Comparison of ENCODE assay signal across 16 cellular contexts in the genomic region with DNA sequence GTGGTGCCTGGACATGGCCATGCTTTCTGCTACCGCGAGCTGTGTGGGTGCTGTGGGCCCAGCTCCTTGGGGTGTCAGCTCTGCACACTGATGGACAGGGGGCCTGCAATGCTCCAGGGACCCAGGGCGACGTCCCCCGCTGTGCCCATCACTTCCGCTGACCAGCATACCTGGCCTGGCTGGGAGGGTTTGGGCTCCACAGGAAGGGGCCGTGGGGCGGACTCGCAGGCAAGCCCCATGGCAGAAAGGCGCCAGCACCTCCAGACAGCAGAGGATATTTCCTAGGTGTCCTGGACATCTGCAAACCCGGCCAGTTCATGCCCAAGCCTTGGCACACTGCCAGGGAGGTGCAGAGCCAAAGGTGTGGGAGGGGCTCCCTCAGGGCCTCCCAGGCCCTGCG.
DNase-seq lines count a peak whose midpoint lies in the region; ATAC-seq, FAIRE-seq and TF ChIP-seq lines count a peak whose summit lies in the region.
"Had no signal": no experiment of that assay in that cellular context is flagged by ENCODE, and none has a peak within 500 bp of the region (broad histone marks: within the 10 kb centered on the region; RNA-seq: fewer than 3 reads in every experiment).

No MANE protein-coding gene starts in this region.

- no peaks in the 10 kb centered on the region for H3K79me2 ChIP-seq in K562 (ENCODE audit: control insufficient read depth, insufficient read depth, low read length)

- no peak overlapping the region for H3K4me2 ChIP-seq in K562 (ENCODE audit: insufficient read depth, low read length)
- H3K4me2 ChIP-seq: BLaER1 treated with 17β-estradiol and CSF1 and Interleukin-3, amounts not matched to agents 10 nM and 100 nM had no signal

- no peak for TF ChIP-seq EP300 in K562 (IDR thresholded peaks at IDR 0.05; ENCODE audit: low read length)

- no peak for FAIRE-seq in K562 (lab: Jason Lieb, UNC)
- FAIRE-seq: GM12878, H1 had no signal

- intact Hi-C loops in cardiac septum (cut with DNase I): no loop called here
- intact Hi-C loops in left ventricle myocardium superior (cut with micrococcal nuclease): no loop called here
- intact Hi-C loops in K562 (cut with micrococcal nuclease): no loop called here
- intact Hi-C loops in spleen (cut with DNase I; ENCODE audit: low total_unique reads): no loop called here

- H3K9me3 ChIP-seq in K562 (replicated peaks; ENCODE audit: control insufficient read depth, insufficient read depth, low read depth, low read length) (no peaks in the 10 kb centered on the region), spleen (no peaks in the 10 kb centered on the region)
- H3K9me3 ChIP-seq: BLaER1 treated with 17β-estradiol and CSF1 and Interleukin-3, amounts not matched to agents 10 nM and 100 nM; HAP-1 had no signal

- WGBS in K562 (ENCODE audit: insufficient coverage, low coverage, missing lambda C conversion rate): under 1% methylated on average over 12 of the region's 12 CpGs
- 79 to 93% (median 91%) methylated on average over 2 to 12 of the region's 12 CpGs for WGBS in spleen, 5 donors

- in situ Hi-C loops in K562 (cut with MboI): no loop called here

- H3K36me3 ChIP-seq in K562 (ENCODE audit: control insufficient read depth, insufficient read depth, low read length) (no peaks in the 10 kb centered on the region), spleen (no peaks in the 10 kb centered on the region)
- H3K36me3 ChIP-seq: BLaER1 treated with 17β-estradiol and CSF1 and Interleukin-3, amounts not matched to agents 10 nM and 100 nM; HAP-1 had no signal

- DNase-seq in cardiac septum (ENCODE audit: low spot score) (peak; percentile 72), left ventricle myocardium superior (no peak), K562 (ENCODE audit: extremely low read depth in 1 of 4, low spot score in 3 of 4) (no peak), mesenteric fat pad (ENCODE audit: low spot score) (peak; percentile 83), spleen (peak; percentile 67), NCI-H1436 (lab: John Stamatoyannopoulos, UW) (no peak), GM10266 (ENCODE audit: extremely low spot score) (no peak), foreskin keratinocyte (no peak)
- DNase-seq: Calu3; CD8-positive, alpha-beta T cell; DMS79 treated with DMSO at 0.1 percent for 48 hours; GF-D8 had no signal

- no peak overlapping the region for H3K27ac ChIP-seq in K562 (ENCODE audit: extremely low read depth, low read depth, low read length)
- H3K27ac ChIP-seq in spleen: no peak overlapping the region
- no peak overlapping the region for H3K27ac ChIP-seq in foreskin keratinocyte
- H3K27ac ChIP-seq: BLaER1 treated with 17β-estradiol and CSF1 and Interleukin-3, amounts not matched to agents 10 nM and 100 nM had no signal

- peaks cover 17% of the 10 kb centered on the region; the same call in 1 of the 2 replicates for H4K20me1 ChIP-seq in K562 (replicated peaks; ENCODE audit: control insufficient read depth, insufficient read depth, low read length)
- H4K20me1 ChIP-seq: BLaER1 treated with 17β-estradiol and CSF1 and Interleukin-3, amounts not matched to agents 10 nM and 100 nM had no signal

- TF ChIP-seq CTCF in K562 (IDR thresholded peaks at IDR 0.05 in 2 of 3, conservative IDR thresholded peaks at IDR 0.05 in 1 of 3; ENCODE audit: insufficient read depth in 2 of 3, low read depth in 1 of 3, low read length in 3 of 3): no peak
- no peak for TF ChIP-seq CTCF in spleen (IDR thresholded peaks at IDR 0.05 in 8 of 11, conservative IDR thresholded peaks at IDR 0.05 in 3 of 11)
- no peak for TF ChIP-seq CTCF in GM10266 (IDR thresholded peaks at IDR 0.05; ENCODE audit: control insufficient read depth, insufficient read depth, low read depth, missing control alignments)
- TF ChIP-seq CTCF in foreskin keratinocyte (conservative IDR thresholded peaks at IDR 0.05): no peak

- no peak overlapping the region for H3K9ac ChIP-seq in K562 (ENCODE audit: insufficient read depth in 1 of 2, low read depth in 2 of 2, low read length in 2 of 2)
- H3K9ac ChIP-seq: BLaER1 treated with 17β-estradiol and CSF1 and Interleukin-3, amounts not matched to agents 10 nM and 100 nM had no signal

- BruUV-seq in K562 (replicated peaks; lab: Mats Ljungman, UMichigan): no TSS peak

- H3K4me3 ChIP-seq in K562 (no peak overlapping the region), spleen (no peak overlapping the region)
- H3K4me3 ChIP-seq: BLaER1 treated with 17β-estradiol and CSF1 and Interleukin-3, amounts not matched to agents 10 nM and 100 nM; GM12878; HAP-1 had no signal

- H2AFZ ChIP-seq in K562 (ENCODE audit: low read depth, low read length): no peak overlapping the region

- H3K27me3 ChIP-seq in K562 (ENCODE audit: control insufficient read depth in 2 of 2, insufficient read depth in 2 of 2, low read length in 2 of 2): peaks cover 37 to 82% of the 10 kb centered on the region in 2 experiments
- peaks cover 0 to 12% (median 0%) of the 10 kb centered on the region in 7 donors for H3K27me3 ChIP-seq in spleen (replicated peaks in 1 of 7)
- H3K27me3 ChIP-seq in foreskin keratinocyte: no peaks in the 10 kb centered on the region
- H3K27me3 ChIP-seq: BLaER1 treated with 17β-estradiol and CSF1 and Interleukin-3, amounts not matched to agents 10 nM and 100 nM had no signal

- ATAC-seq in left ventricle myocardium superior: no peak
- no peak for ATAC-seq in K562
- ATAC-seq in foreskin keratinocyte: no peak
- ATAC-seq: CD8-positive, alpha-beta T cell; GM12878 had no signal

- POLR2A ChIA-PET in K562 (lab: Yijun Ruan, JAX): interaction anchor here (0.6 kb wide), 1 partner anchor 20 kb away, joined by 3 read pairs; no protein-coding TSS in a partner anchor

- H3K4me1 ChIP-seq in K562 (replicated peaks in 1 of 2; ENCODE audit: control insufficient read depth in 2 of 2, insufficient read depth in 2 of 2, low read length in 2 of 2) (no peaks in the 10 kb centered on the region; a peak in 1 of 5 replicates), spleen (peaks cover 0 to 6% (median under 1%) of the 10 kb centered on the region in 6 donors), foreskin keratinocyte (peaks cover 8% of the 10 kb centered on the region)
- H3K4me1 ChIP-seq: HAP-1 had no signal

- TF ChIP-seq RAD21 in K562 (CRISPR knock-in tag; conservative IDR thresholded peaks at IDR 0.05 in 1 of 2, IDR thresholded peaks at IDR 0.05 in 1 of 2): no peak

- TF ChIP-seq POLR2A in K562 (conservative IDR thresholded peaks at IDR 0.05) (no peak), spleen (IDR thresholded peaks at IDR 0.05) (no peak)

- H3K9me1 ChIP-seq in K562 (ENCODE audit: control insufficient read depth, insufficient read depth, low read length): peaks cover 4% of the 10 kb centered on the region

- CTCF ChIA-PET in K562 (lab: Yijun Ruan, JAX; ENCODE audit: low intra/inter-chr PET ratio): no interaction called here

TF ChIP-seq in K562, 482 proteins besides CTCF, POLR2A, EP300 and RAD21:
- TF ChIP-seq NFIX (CRISPR knock-in tag; IDR thresholded peaks at IDR 0.05; ENCODE audit: low read depth) (peak; percentile 46; the same call in 1 of the 2 replicates), NFIC (IDR thresholded peaks at IDR 0.05) (peak; percentile 76), ZNF41 (CRISPR knock-in tag; conservative IDR thresholded peaks at IDR 0.05) (no peak)

Comparison
In these comparisons a context has a peak if more than half of its experiments do, and no peak if none do; other contexts are left out.
1. DNase-seq: peak in cardiac septum (single experiment), mesenteric fat pad (single experiment) and spleen (single experiment); none in left ventricle myocardium superior (single experiment), K562 (0 of 4), NCI-H1436 (single experiment), GM10266 (single experiment) and foreskin keratinocyte (0 of 2).